15 cellular contexts compared by ENCODE assay signal in genomic region chr16:2331199-2331931, GRCh38. TPM values are rescaled to one million over a fixed set of nuclear protein-coding genes. Genes with fewer than 3 reads are reported as not detected.
DNase-seq lines count a peak whose midpoint lies in the region; ATAC-seq and TF ChIP-seq lines count a peak whose summit lies in the region.
"Had no signal": no experiment of that assay in that cellular context is flagged by ENCODE, and none has a peak within 500 bp of the region (broad histone marks: within the 10 kb centered on the region; RNA-seq: fewer than 3 reads in every experiment).

No MANE protein-coding gene starts in this region.

- CTCF ChIA-PET in SK-N-SH (lab: Yijun Ruan, JAX) (interaction anchor here (2.3 kb wide), 1 partner anchor 9 kb away, joined by 9 read pairs; the partner anchor contains the start of gene ABCA3), MCF 10A (lab: Yijun Ruan, JAX) (interaction anchor here (0.6 to 1.0 kb wide), 2 partner anchors 9 to 81 kb away, joined by 4 to 6 read pairs; partner anchors contain the start of gene ABCA3)

- TF ChIP-seq RAD21 in SK-N-SH (IDR thresholded peaks at IDR 0.05; ENCODE audit: low read length) = no peak

- WGBS in SK-N-SH (ENCODE audit: low lambda C conversion rate) = 94% methylated on average over 23 of the region's 23 CpGs

- H3K27me3 ChIP-seq in WERI-Rb-1 (ENCODE audit: insufficient read depth, low read depth, severe bottlenecking) (no peaks in the 10 kb centered on the region), SK-N-SH (ENCODE audit: insufficient read depth) (no peaks in the 10 kb centered on the region)
- H3K27me3 ChIP-seq: BLaER1 had no signal

- H3K4me2 ChIP-seq in SK-N-SH = no peak overlapping the region
- H3K4me2 ChIP-seq: A549, BLaER1 had no signal

- no TSS peak for BruUV-seq in MCF 10A (replicated peaks; lab: Mats Ljungman, UMichigan)

- H3K4me3 ChIP-seq in WERI-Rb-1 (ENCODE audit: low read depth, low read length) (no peak overlapping the region), SK-N-SH (ENCODE audit: low read depth in 2 of 2, low read length in 1 of 2) (no peak overlapping the region)
- H3K4me3 ChIP-seq: A549, BLaER1, HAP-1 had no signal

- DNase-seq in WERI-Rb-1 (peak; percentile 34), left lobe of liver (ENCODE audit: low spot score) (peak; percentile 28), mesenteric fat pad (ENCODE audit: low spot score) (peak; percentile 45), ureter (ENCODE audit: low spot score) (peak; percentile 7), SK-N-SH (no peak), MCF 10A (ENCODE audit: unreplicated experiment) (no peak)
- DNase-seq in activated effector memory CD4-positive, alpha-beta T cell treated with anti-CD3 and anti-CD28 coated beads, Interleukin-2, amount 50 U/mL, for 16 hours = no peak
- DNase-seq: AML-193; Caco-2; CD8-positive, alpha-beta memory T cell; GF-D8 had no signal

- H3K36me3 ChIP-seq in WERI-Rb-1 (peaks cover 9% of the 10 kb centered on the region), SK-N-SH (replicated peaks in 1 of 2; ENCODE audit: control insufficient read depth in 1 of 2, insufficient read depth in 2 of 2, low read length in 1 of 2) (peaks cover 0 to 4% of the 10 kb centered on the region in 2 experiments)

- H3K4me1 ChIP-seq in SK-N-SH (ENCODE audit: control insufficient read depth in 1 of 2, insufficient read depth in 2 of 2, low read depth in 1 of 2, low read length in 1 of 2) = no peaks in the 10 kb centered on the region
- H3K4me1 ChIP-seq: BLaER1, Caco-2, HAP-1 had no signal

- no peaks in the 10 kb centered on the region for H3K9me3 Mint-ChIP-seq in MCF 10A (ENCODE audit: unreplicated experiment)
- H3K9me3 Mint-ChIP-seq: CD8-positive, alpha-beta memory T cell had no signal

- H3K4me1 Mint-ChIP-seq in MCF 10A (ENCODE audit: insufficient read depth, unreplicated experiment) = peaks cover 6% of the 10 kb centered on the region

- H3K9me3 ChIP-seq in WERI-Rb-1 (ENCODE audit: severe bottlenecking) (no peaks in the 10 kb centered on the region), SK-N-SH (no peaks in the 10 kb centered on the region)
- H3K9me3 ChIP-seq: A549, BLaER1, Caco-2, HAP-1 had no signal

- no peaks in the 10 kb centered on the region for H4K20me1 ChIP-seq in SK-N-SH (ENCODE audit: insufficient read depth)

- H3K27ac ChIP-seq in WERI-Rb-1 (no peak overlapping the region), SK-N-SH (ENCODE audit: low read depth in 2 of 2, low read length in 1 of 2) (no peak overlapping the region)
- H3K27ac ChIP-seq: A549, BLaER1 had no signal

- no peak overlapping the region for H3K27ac Mint-ChIP-seq in MCF 10A (ENCODE audit: low read depth, unreplicated experiment)
- H3K27ac Mint-ChIP-seq: CD8-positive, alpha-beta memory T cell had no signal

- TF ChIP-seq EP300 in SK-N-SH (IDR thresholded peaks at IDR 0.05; ENCODE audit: borderline replicate concordance in 1 of 2, low read depth in 1 of 2, low read length in 1 of 2) = no peak

- H3K9me2 ChIP-seq in SK-N-SH = no peaks in the 10 kb centered on the region

- no peak overlapping the region for H3K4me3 Mint-ChIP-seq in MCF 10A (ENCODE audit: unreplicated experiment)
- H3K4me3 Mint-ChIP-seq: CD8-positive, alpha-beta memory T cell had no signal

- no peak for ATAC-seq in left lobe of liver
- ATAC-seq: A549, HepG2 had no signal

- H3F3A ChIP-seq in SK-N-SH (replicated peaks; ENCODE audit: insufficient read depth) = peaks cover 3% of the 10 kb centered on the region

- H3K9ac ChIP-seq in SK-N-SH = no peak overlapping the region
- H3K9ac ChIP-seq: BLaER1 had no signal

- POLR2A ChIA-PET in SK-N-SH (lab: Yijun Ruan, JAX) = no interaction called here
- POLR2A ChIA-PET in MCF 10A (lab: Yijun Ruan, JAX) = no interaction called here

- no peak for TF ChIP-seq CTCF in WERI-Rb-1 (IDR thresholded peaks at IDR 0.05; ENCODE audit: low read depth, low read length)
- no peak for TF ChIP-seq CTCF in SK-N-SH (IDR thresholded peaks at IDR 0.05)
- TF ChIP-seq CTCF in MCF 10A (IDR thresholded peaks at IDR 0.05; ENCODE audit: unreplicated experiment) = no peak

- peaks cover 27% of the 10 kb centered on the region for H3K27me3 Mint-ChIP-seq in MCF 10A (ENCODE audit: insufficient read depth, unreplicated experiment)

- intact Hi-C loops in MCF 10A (cut with micrococcal nuclease) = no loop called here

- H3K36me3 Mint-ChIP-seq in MCF 10A (ENCODE audit: insufficient read depth, unreplicated experiment) = no peaks in the 10 kb centered on the region

- no peak overlapping the region for H2AFZ ChIP-seq in SK-N-SH (ENCODE audit: low read depth)

- no peaks in the 10 kb centered on the region for H3K79me2 ChIP-seq in SK-N-SH (ENCODE audit: insufficient read depth)

TF ChIP-seq in SK-N-SH, 30 proteins besides CTCF, POLR2A, EP300 and RAD21:
- no peak for TF ChIP-seq TCF12 (IDR thresholded peaks at IDR 0.05)
- TF ChIP-seq ELF1 (IDR thresholded peaks at IDR 0.05) = no peak
- TF ChIP-seq RCOR1 (IDR thresholded peaks at IDR 0.05; ENCODE audit: low read length) = no peak
- TF ChIP-seq MAX (IDR thresholded peaks at IDR 0.05; ENCODE audit: low read depth) = no peak
- TF ChIP-seq PBX3 (IDR thresholded peaks at IDR 0.05) = no peak
- TF ChIP-seq GABPA (IDR thresholded peaks at IDR 0.05; ENCODE audit: low read depth) = no peak
- no peak for TF ChIP-seq FOXM1 (IDR thresholded peaks at IDR 0.05; ENCODE audit: low read depth)
- TF ChIP-seq EZH2phosphoT487 (IDR thresholded peaks at IDR 0.05; ENCODE audit: borderline replicate concordance, low read depth) = no peak
- TF ChIP-seq FOSL2 (IDR thresholded peaks at IDR 0.05; ENCODE audit: borderline replicate concordance, low read depth) = no peak
- no peak for TF ChIP-seq GATA2 (CRISPR knock-in tag; IDR thresholded peaks at IDR 0.05)

RNA-seq across cellular contexts. Expression of gene ABCA3, which starts 9.2 kb away (rescaled TPM):
- 1.9 TPM for total RNA-seq in left lobe of liver
- total RNA-seq in mesenteric fat pad = 19.5 TPM
- total RNA-seq in ureter = 10.4 TPM
- 6.9 and 9.9 TPM in 2 replicates for polyA plus RNA-seq in SK-N-SH (2012; rRNA removed)
- polyA plus RNA-seq in SK-N-SH (2012; cell fraction: cytosol; rRNA removed) = 3.7 and 5.7 TPM in 2 replicates
- 13.9 and 14.8 TPM in 2 replicates for polyA plus RNA-seq in SK-N-SH (2012; cell fraction: nucleus; rRNA removed)
- 3.5 and 4.6 TPM in 2 replicates for total RNA-seq in MCF 10A (2022)

Comparison
In these comparisons a context has a peak if more than half of its experiments do, and no peak if none do; other contexts are left out.
1. DNase-seq: peak in WERI-Rb-1 (single experiment), left lobe of liver (single experiment), mesenteric fat pad (single experiment) and ureter (single experiment); none in SK-N-SH (single experiment), activated effector memory CD4-positive, alpha-beta T cell treated with anti-CD3 and anti-CD28 coated beads, Interleukin-2, amount 50 U/mL, for 16 hours (single experiment) and MCF 10A (single experiment).